1 cellular context compared by ENCODE assay signal in the genomic region with DNA sequence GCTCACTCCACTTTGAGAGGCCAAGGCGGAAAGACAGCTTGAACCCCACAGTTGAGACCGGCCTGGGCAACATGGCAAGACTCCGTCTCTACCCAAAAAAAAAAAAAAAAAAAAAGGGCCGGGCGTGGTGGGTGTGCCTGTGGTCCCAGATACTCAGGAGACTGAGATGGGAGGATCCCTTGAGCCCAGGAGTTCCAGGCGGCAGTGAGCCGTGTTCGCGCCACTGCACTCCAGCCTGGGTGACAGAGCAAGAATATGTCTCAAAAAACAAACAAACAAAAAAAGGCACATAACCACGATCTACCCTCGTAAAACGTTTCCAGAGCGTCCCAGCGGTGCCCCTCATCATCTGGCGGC.
TF ChIP-seq lines count a peak whose summit lies in the region.

No MANE protein-coding gene starts in this region.

TF ChIP-seq in IMR-90, 13 proteins besides CTCF, POLR2A, EP300 and RAD21 (continued from another document):
- TF ChIP-seq USF2 (IDR thresholded peaks at IDR 0.05; ENCODE audit: low read depth, low read length) (no peak), NFE2L2 (IDR thresholded peaks at IDR 0.05; ENCODE audit: low read depth, low read length) (no peak), CEBPB (IDR thresholded peaks at IDR 0.05; ENCODE audit: low read depth, low read length) (no peak), CHD1 (IDR thresholded peaks at IDR 0.05; ENCODE audit: low read depth, low read length) (no peak), MXI1 (IDR thresholded peaks at IDR 0.05; ENCODE audit: borderline replicate concordance, low read depth, low read length) (no peak), MAZ (IDR thresholded peaks at IDR 0.05; ENCODE audit: borderline replicate concordance, low read depth, low read length) (no peak)
